1 cellular context compared by ENCODE assay signal in the genomic region with DNA sequence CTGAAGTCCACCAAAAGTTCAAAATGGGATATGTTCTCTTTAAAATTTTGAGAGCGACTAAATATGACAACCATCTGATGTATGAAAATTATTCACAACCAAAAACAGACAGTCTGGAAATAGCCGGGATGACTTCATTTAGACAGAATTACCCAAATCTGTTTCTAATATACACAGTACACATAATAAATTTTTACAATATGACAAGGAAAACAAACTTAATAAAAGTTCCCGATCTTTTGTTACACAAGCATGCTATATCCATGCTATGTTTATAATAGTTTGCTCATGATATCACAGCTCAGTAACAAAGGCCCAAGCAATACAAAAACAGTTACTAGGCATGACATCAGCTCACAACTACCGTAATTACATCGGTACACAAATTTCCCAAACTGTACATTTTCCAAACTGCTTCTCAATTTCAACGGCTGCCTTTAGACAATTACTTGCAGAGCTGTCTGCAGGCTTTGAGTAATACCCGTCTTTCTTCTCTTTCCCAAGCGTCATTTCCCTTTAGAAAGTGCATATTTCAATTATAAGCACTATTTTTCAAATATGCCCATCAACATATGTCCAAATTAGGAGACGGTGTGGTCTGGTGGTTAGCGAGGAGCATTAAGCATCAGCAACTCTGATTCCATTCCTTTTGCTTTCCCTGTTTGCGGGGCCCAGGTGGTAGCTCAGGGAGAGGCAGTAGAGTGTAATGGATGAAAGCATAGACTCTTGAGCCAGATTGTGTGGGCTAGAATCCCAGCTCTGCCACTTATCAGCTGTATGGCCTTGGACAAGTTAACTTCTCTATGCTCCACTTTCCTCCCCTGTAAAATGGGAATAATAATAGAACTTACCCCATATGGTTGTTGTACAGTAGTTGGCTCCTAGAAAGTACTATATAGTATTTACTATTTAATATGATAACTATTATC.
TF ChIP-seq lines count a peak whose summit lies in the region.

No MANE protein-coding gene starts in this region.

TF ChIP-seq in HEK293, 187 proteins besides CTCF, POLR2A, EP300 and RAD21 (continued from another document and continues in another):
- TF ChIP-seq, protein P1, sequence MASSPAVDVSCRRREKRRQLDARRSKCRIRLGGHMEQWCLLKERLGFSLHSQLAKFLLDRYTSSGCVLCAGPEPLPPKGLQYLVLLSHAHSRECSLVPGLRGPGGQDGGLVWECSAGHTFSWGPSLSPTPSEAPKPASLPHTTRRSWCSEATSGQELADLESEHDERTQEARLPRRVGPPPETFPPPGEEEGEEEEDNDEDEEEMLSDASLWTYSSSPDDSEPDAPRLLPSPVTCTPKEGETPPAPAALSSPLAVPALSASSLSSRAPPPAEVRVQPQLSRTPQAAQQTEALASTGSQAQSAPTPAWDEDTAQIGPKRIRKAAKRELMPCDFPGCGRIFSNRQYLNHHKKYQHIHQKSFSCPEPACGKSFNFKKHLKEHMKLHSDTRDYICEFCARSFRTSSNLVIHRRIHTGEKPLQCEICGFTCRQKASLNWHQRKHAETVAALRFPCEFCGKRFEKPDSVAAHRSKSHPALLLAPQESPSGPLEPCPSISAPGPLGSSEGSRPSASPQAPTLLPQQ (tag by site-specific recombination; IDR thresholded peaks at IDR 0.05), result peak; percentile 81
- TF ChIP-seq ZNF292 (tag by site-specific recombination; IDR thresholded peaks at IDR 0.05; ENCODE audit: borderline replicate concordance, low read depth) (no peak), ZBTB1 (tag by site-specific recombination; IDR thresholded peaks at IDR 0.05) (0 out of 2 replicates have a peak, but pooled peaks have one; percentile 27), ZSCAN30 (tag by site-specific recombination; IDR thresholded peaks at IDR 0.05) (peak; percentile 59; the same call in 1 of the 2 replicates), ZNF157 (tag by site-specific recombination; IDR thresholded peaks at IDR 0.05) (no peak), ZNF558 (tag by site-specific recombination; IDR thresholded peaks at IDR 0.05) (peak; percentile 63; the same call in 1 of the 2 replicates), ZNF121 (tag by site-specific recombination; IDR thresholded peaks at IDR 0.05) (no peak), INSM2 (tag by site-specific recombination; IDR thresholded peaks at IDR 0.05) (peak; percentile 97), ZNF133 (tag by site-specific recombination; IDR thresholded peaks at IDR 0.05) (no peak), ZNF132 (tag by site-specific recombination; IDR thresholded peaks at IDR 0.05; ENCODE audit: borderline replicate concordance) (no peak), GLI4 (tag by site-specific recombination; IDR thresholded peaks at IDR 0.05) (no peak), ZBTB21 (tag by site-specific recombination; IDR thresholded peaks at IDR 0.05) (peak; percentile 94), ZNF654 (tag by site-specific recombination; IDR thresholded peaks at IDR 0.05; ENCODE audit: low read depth) (0 out of 2 replicates have a peak, but pooled peaks have one; percentile 26), MYNN (tag by site-specific recombination; IDR thresholded peaks at IDR 0.05; ENCODE audit: borderline replicate concordance) (peak; percentile 77; the same call in 1 of the 2 replicates), ZNF449 (tag by site-specific recombination; IDR thresholded peaks at IDR 0.05) (peak; percentile 62; the same call in 1 of the 2 replicates), ZNF335 (tag by site-specific recombination; conservative IDR thresholded peaks at IDR 0.05) (peak; percentile 28; the same call in 1 of the 2 replicates), ZIC2 (tag by site-specific recombination; IDR thresholded peaks at IDR 0.05) (no peak), ZBTB44 (tag by site-specific recombination; IDR thresholded peaks at IDR 0.05) (peak; percentile 71), HOXD13 (CRISPR knock-in tag; IDR thresholded peaks at IDR 0.05; ENCODE audit: borderline replicate concordance) (no peak), ZBTB17 (tag by site-specific recombination; IDR thresholded peaks at IDR 0.05) (peak; percentile 94), ZBTB20 (tag by site-specific recombination; IDR thresholded peaks at IDR 0.05) (no peak), GLI2 (tag by site-specific recombination; IDR thresholded peaks at IDR 0.05; ENCODE audit: borderline replicate concordance, low read depth) (peak; percentile 95), ZNF184 (tag by site-specific recombination; IDR thresholded peaks at IDR 0.05) (0 out of 2 replicates have a peak, but pooled peaks have one; percentile 26), RBAK (tag by site-specific recombination; IDR thresholded peaks at IDR 0.05) (no peak), ZNF501 (tag by site-specific recombination; IDR thresholded peaks at IDR 0.05) (peak; percentile 27; the same call in 1 of the 2 replicates), ZSCAN5A (tag by site-specific recombination; IDR thresholded peaks at IDR 0.05) (no peak), ZNF341 (tag by site-specific recombination; IDR thresholded peaks at IDR 0.05; ENCODE audit: low read depth) (no peak), TRIM28 (IDR thresholded peaks at IDR 0.05; ENCODE audit: borderline replicate concordance, low read length) (peak; percentile 79; the same call in 1 of the 2 replicates), ZNF561 (tag by site-specific recombination; IDR thresholded peaks at IDR 0.05; ENCODE audit: borderline replicate concordance) (peak; percentile 47; the same call in 1 of the 2 replicates), BCL11A (tag by site-specific recombination; IDR thresholded peaks at IDR 0.05; ENCODE audit: low read depth) (peak; percentile 91), SCRT2 (tag by site-specific recombination; IDR thresholded peaks at IDR 0.05) (peak; percentile 48; the same call in 1 of the 2 replicates), ZNF529 (tag by site-specific recombination; IDR thresholded peaks at IDR 0.05; ENCODE audit: insufficient replicate concordance) (no peak), ZFP69B (tag by site-specific recombination; IDR thresholded peaks at IDR 0.05) (peak; percentile 82), ZNF391 (tag by site-specific recombination; IDR thresholded peaks at IDR 0.05; ENCODE audit: borderline replicate concordance, low read depth) (peak; percentile 90), ZBTB8A (tag by site-specific recombination; IDR thresholded peaks at IDR 0.05) (no peak), ZNF10 (tag by site-specific recombination; IDR thresholded peaks at IDR 0.05) (no peak; the same call in 1 of the 2 replicates), ZNF48 (tag by site-specific recombination; IDR thresholded peaks at IDR 0.05) (no peak), ZNF596 (tag by site-specific recombination; IDR thresholded peaks at IDR 0.05) (no peak), ZNF394 (tag by site-specific recombination; IDR thresholded peaks at IDR 0.05; ENCODE audit: borderline replicate concordance) (peak; percentile 77)
- TF ChIP-seq, protein P2, sequence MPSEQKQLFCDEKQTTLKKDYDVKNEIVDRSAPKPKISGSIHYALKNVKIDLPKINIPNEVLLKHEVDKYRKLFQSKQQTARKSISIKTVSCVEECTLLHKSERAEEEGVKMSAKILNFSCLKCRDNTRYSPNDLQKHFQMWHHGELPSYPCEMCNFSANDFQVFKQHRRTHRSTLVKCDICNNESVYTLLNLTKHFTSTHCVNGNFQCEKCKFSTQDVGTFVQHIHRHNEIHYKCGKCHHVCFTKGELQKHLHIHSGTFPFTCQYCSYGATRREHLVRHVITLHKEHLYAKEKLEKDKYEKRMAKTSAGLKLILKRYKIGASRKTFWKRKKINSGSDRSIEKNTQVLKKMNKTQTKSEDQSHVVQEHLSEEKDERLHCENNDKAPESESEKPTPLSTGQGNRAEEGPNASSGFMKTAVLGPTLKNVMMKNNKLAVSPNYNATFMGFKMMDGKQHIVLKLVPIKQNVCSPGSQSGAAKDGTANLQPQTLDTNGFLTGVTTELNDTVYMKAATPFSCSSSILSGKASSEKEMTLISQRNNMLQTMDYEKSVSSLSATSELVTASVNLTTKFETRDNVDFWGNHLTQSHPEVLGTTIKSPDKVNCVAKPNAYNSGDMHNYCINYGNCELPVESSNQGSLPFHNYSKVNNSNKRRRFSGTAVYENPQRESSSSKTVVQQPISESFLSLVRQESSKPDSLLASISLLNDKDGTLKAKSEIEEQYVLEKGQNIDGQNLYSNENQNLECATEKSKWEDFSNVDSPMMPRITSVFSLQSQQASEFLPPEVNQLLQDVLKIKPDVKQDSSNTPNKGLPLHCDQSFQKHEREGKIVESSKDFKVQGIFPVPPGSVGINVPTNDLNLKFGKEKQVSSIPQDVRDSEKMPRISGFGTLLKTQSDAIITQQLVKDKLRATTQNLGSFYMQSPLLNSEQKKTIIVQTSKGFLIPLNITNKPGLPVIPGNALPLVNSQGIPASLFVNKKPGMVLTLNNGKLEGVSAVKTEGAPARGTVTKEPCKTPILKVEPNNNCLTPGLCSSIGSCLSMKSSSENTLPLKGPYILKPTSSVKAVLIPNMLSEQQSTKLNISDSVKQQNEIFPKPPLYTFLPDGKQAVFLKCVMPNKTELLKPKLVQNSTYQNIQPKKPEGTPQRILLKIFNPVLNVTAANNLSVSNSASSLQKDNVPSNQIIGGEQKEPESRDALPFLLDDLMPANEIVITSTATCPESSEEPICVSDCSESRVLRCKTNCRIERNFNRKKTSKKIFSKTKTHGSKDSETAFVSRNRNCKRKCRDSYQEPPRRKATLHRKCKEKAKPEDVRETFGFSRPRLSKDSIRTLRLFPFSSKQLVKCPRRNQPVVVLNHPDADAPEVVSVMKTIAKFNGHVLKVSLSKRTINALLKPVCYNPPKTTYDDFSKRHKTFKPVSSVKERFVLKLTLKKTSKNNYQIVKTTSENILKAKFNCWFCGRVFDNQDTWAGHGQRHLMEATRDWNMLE (tag by site-specific recombination; conservative IDR thresholded peaks at IDR 0.05; ENCODE audit: low read depth), result 0 out of 2 replicates have a peak, but pooled peaks have one; percentile 28
- TF ChIP-seq, protein P3, sequence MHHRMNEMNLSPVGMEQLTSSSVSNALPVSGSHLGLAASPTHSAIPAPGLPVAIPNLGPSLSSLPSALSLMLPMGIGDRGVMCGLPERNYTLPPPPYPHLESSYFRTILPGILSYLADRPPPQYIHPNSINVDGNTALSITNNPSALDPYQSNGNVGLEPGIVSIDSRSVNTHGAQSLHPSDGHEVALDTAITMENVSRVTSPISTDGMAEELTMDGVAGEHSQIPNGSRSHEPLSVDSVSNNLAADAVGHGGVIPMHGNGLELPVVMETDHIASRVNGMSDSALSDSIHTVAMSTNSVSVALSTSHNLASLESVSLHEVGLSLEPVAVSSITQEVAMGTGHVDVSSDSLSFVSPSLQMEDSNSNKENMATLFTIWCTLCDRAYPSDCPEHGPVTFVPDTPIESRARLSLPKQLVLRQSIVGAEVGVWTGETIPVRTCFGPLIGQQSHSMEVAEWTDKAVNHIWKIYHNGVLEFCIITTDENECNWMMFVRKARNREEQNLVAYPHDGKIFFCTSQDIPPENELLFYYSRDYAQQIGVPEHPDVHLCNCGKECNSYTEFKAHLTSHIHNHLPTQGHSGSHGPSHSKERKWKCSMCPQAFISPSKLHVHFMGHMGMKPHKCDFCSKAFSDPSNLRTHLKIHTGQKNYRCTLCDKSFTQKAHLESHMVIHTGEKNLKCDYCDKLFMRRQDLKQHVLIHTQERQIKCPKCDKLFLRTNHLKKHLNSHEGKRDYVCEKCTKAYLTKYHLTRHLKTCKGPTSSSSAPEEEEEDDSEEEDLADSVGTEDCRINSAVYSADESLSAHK (tag by site-specific recombination; IDR thresholded peaks at IDR 0.05), result peak; percentile 83
- TF ChIP-seq, protein P4, sequence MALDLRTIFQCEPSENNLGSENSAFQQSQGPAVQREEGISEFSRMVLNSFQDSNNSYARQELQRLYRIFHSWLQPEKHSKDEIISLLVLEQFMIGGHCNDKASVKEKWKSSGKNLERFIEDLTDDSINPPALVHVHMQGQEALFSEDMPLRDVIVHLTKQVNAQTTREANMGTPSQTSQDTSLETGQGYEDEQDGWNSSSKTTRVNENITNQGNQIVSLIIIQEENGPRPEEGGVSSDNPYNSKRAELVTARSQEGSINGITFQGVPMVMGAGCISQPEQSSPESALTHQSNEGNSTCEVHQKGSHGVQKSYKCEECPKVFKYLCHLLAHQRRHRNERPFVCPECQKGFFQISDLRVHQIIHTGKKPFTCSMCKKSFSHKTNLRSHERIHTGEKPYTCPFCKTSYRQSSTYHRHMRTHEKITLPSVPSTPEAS (tag by site-specific recombination; IDR thresholded peaks at IDR 0.05), result peak; percentile 54; the same call in 1 of the 2 replicates
